8 cellular contexts compared by ENCODE assay signal in the genomic region with DNA sequence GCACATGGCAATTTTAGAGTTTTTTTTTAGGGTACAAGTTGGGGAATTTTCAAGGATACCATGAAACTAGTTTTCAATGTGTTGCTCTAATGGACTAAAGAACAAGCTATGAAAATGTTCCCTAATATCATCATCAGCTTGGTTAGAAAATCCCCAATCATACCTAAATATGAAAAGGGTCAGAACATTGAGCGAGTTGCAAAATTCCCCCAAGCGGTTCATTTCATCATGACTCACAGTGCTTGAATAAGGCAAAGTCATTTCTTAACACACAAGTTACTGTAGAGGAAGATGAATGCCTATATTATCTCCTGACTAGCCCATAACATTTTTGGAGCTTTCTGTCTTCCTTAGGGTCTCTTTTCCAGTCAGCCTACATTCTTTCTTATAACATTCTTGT.
A peak's percentile ranks its signal among the peaks of the same experiment; 100 is the strongest.
DNase-seq lines count a peak whose midpoint lies in the region; ATAC-seq, FAIRE-seq and TF ChIP-seq lines count a peak whose summit lies in the region.

No MANE protein-coding gene starts in this region.

- H3K9me3 ChIP-seq in K562 (replicated peaks; ENCODE audit: control insufficient read depth, insufficient read depth, low read depth, low read length): no peaks in the 10 kb centered on the region

- TF ChIP-seq CTCF in GM13977 (IDR thresholded peaks at IDR 0.05; ENCODE audit: extremely low read depth, insufficient read depth, missing control alignments) (no peak), K562 (IDR thresholded peaks at IDR 0.05 in 2 of 3, conservative IDR thresholded peaks at IDR 0.05 in 1 of 3; ENCODE audit: insufficient read depth in 2 of 3, low read depth in 1 of 3, low read length in 3 of 3) (no peak)

- no peak overlapping the region for H3K4me3 ChIP-seq in K562

- DNase-seq in GM13977 (ENCODE audit: low spot score) (peak; percentile 23), M059J (ENCODE audit: low read depth) (peak; percentile 20), K562 (ENCODE audit: extremely low read depth in 1 of 4, low spot score in 3 of 4) (peak in 1 of 4 experiments; percentile 2), HTR-8/SVneo (ENCODE audit: insufficient read length, low spot score) (no peak), SK-N-DZ (ENCODE audit: low spot score) (no peak), NCI-H526 treated with DMSO at 0.1 percent for 48 hours (lab: John Stamatoyannopoulos, UW) (no peak), HuH-7 (ENCODE audit: low spot score) (no peak)

- intact Hi-C loops in K562 (cut with micrococcal nuclease): no loop called here

- POLR2A ChIA-PET in K562 (lab: Yijun Ruan, JAX): no interaction called here

- H3K27ac ChIP-seq in K562 (ENCODE audit: extremely low read depth, low read depth, low read length): peak overlapping the region; percentile 10; the same call in 1 of the 3 replicates

- H3K9me1 ChIP-seq in K562 (ENCODE audit: control insufficient read depth, insufficient read depth, low read length): no peaks in the 10 kb centered on the region

- H3K27me3 ChIP-seq in K562 (ENCODE audit: control insufficient read depth in 2 of 2, insufficient read depth in 2 of 2, low read length in 2 of 2): no peaks in the 10 kb centered on the region

- ATAC-seq in GM21717 (IDR thresholded peaks at IDR 0.05; ENCODE audit: unreplicated experiment): peak; percentile 84
- no peak; the same call in 2 of the 3 replicates for ATAC-seq in K562

- no peak for TF ChIP-seq EP300 in K562 (IDR thresholded peaks at IDR 0.05; ENCODE audit: low read length)

- 13% methylated on average over 2 of the region's 2 CpGs for WGBS in K562 (ENCODE audit: insufficient coverage, low coverage, missing lambda C conversion rate)

- FAIRE-seq in K562 (lab: Jason Lieb, UNC) (no peak), HTR-8/SVneo (lab: Jason Lieb, UNC) (no peak)

- H2AFZ ChIP-seq in K562 (ENCODE audit: low read depth, low read length): no peak overlapping the region

- TF ChIP-seq RAD21 in K562 (CRISPR knock-in tag; conservative IDR thresholded peaks at IDR 0.05 in 1 of 2, IDR thresholded peaks at IDR 0.05 in 1 of 2): no peak

- H3K9ac ChIP-seq in K562 (ENCODE audit: insufficient read depth in 1 of 2, low read depth in 2 of 2, low read length in 2 of 2): no peak overlapping the region

- H3K36me3 ChIP-seq in K562 (ENCODE audit: control insufficient read depth, insufficient read depth, low read length): no peaks in the 10 kb centered on the region

- CTCF ChIA-PET in K562 (lab: Yijun Ruan, JAX; ENCODE audit: low intra/inter-chr PET ratio): no interaction called here

- BruUV-seq in K562 (replicated peaks; lab: Mats Ljungman, UMichigan): no TSS peak

- no peaks in the 10 kb centered on the region for H4K20me1 ChIP-seq in K562 (replicated peaks; ENCODE audit: control insufficient read depth, insufficient read depth, low read length)

- H3K4me2 ChIP-seq in K562 (ENCODE audit: insufficient read depth, low read length): no peak overlapping the region

- H3K79me2 ChIP-seq in K562 (ENCODE audit: control insufficient read depth, insufficient read depth, low read length): no peaks in the 10 kb centered on the region

- no peaks in the 10 kb centered on the region for H3K4me1 ChIP-seq in K562 (replicated peaks in 1 of 2; ENCODE audit: control insufficient read depth in 2 of 2, insufficient read depth in 2 of 2, low read length in 2 of 2)

- in situ Hi-C loops in GM13977 (cut with MboI; ENCODE audit: low pct_unique_long_range_greater_than_20kb, low sequenced_read_pairs, unreplicated experiment) (no loop called here), K562 (cut with MboI) (no loop called here)

- TF ChIP-seq POLR2A in K562 (conservative IDR thresholded peaks at IDR 0.05): no peak

TF ChIP-seq in K562, 482 proteins besides CTCF, POLR2A, EP300 and RAD21:
- no peak for TF ChIP-seq CEBPG (CRISPR knock-in tag; IDR thresholded peaks at IDR 0.05)
- 0 out of 4 replicates have a peak, but pooled peaks of 1 of the 2 experiments have one; percentile 14 for TF ChIP-seq CEBPG (tag; conservative IDR thresholded peaks at IDR 0.05 in 1 of 2, IDR thresholded peaks at IDR 0.05 in 1 of 2)
- no peak for TF ChIP-seq ZNF79 (CRISPR knock-in tag; IDR thresholded peaks at IDR 0.05; ENCODE audit: low read depth)
- no peak for TF ChIP-seq ZNF174 (CRISPR knock-in tag; IDR thresholded peaks at IDR 0.05)
- TF ChIP-seq ETS2 (tag; IDR thresholded peaks at IDR 0.05; ENCODE audit: borderline replicate concordance, poor library complexity, severe bottlenecking): no peak
- 0 out of 2 replicates have a peak, but pooled peaks have one; percentile 25 for TF ChIP-seq CEBPB (tag; IDR thresholded peaks at IDR 0.05)
- TF ChIP-seq ADNP (tag; IDR thresholded peaks at IDR 0.05): no peak
TF ChIP-seq in K562: peak in this region for 2.

Comparison
In these comparisons a context has a peak if more than half of its experiments do, and no peak if none do; other contexts are left out.
1. DNase-seq: peak in GM13977 (single experiment) and M059J (single experiment); none in HTR-8/SVneo (single experiment), SK-N-DZ (single experiment), NCI-H526 treated with DMSO at 0.1 percent for 48 hours (single experiment) and HuH-7 (single experiment).